Comparison of ENCODE assay signal across 2 cellular contexts in the genomic region with DNA sequence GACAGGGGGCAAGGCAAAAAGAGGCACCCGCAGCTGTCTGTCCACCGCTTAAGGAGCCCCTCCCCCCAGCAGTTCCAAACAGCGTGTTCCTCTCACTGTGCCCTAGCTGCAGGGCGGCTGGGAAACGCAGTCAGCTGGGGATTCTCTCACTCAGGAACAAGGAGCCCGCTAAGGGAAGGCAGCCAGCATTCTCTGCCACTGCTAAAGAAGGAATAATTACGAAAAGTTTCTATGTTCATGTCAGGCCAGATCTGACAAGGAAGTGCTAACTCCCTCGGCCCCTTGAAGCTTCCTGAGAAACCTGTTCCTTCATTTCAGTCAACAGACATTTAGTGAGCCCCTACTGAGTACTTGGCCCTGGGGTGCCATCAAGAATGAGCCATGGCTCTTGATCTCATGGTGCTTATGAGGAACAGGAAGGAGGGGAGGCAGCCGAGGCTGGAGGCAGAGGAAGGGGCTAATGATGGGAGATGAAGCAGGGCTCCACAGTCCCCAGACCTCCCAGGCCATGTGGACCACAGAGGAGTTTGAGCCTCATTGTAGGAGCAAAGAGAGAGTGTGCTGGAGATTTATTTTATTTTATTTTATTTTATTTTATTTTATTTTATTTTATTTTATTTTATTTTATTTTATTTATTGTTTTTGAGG.
TF ChIP-seq lines count a peak whose summit lies in the region.

No MANE protein-coding gene starts in this region.

TF ChIP-seq in IMR-90, 13 proteins besides CTCF, POLR2A, EP300 and RAD21:
- no peak for TF ChIP-seq SMC3 (IDR thresholded peaks at IDR 0.05; ENCODE audit: low read depth, low read length)
- TF ChIP-seq, protein P1, sequence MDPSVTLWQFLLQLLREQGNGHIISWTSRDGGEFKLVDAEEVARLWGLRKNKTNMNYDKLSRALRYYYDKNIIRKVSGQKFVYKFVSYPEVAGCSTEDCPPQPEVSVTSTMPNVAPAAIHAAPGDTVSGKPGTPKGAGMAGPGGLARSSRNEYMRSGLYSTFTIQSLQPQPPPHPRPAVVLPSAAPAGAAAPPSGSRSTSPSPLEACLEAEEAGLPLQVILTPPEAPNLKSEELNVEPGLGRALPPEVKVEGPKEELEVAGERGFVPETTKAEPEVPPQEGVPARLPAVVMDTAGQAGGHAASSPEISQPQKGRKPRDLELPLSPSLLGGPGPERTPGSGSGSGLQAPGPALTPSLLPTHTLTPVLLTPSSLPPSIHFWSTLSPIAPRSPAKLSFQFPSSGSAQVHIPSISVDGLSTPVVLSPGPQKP (IDR thresholded peaks at IDR 0.05; ENCODE audit: borderline replicate concordance, low read depth, low read length), result no peak
- no peak for TF ChIP-seq RCOR1 (IDR thresholded peaks at IDR 0.05; ENCODE audit: insufficient replicate concordance, low read length)
- TF ChIP-seq, protein P2, sequence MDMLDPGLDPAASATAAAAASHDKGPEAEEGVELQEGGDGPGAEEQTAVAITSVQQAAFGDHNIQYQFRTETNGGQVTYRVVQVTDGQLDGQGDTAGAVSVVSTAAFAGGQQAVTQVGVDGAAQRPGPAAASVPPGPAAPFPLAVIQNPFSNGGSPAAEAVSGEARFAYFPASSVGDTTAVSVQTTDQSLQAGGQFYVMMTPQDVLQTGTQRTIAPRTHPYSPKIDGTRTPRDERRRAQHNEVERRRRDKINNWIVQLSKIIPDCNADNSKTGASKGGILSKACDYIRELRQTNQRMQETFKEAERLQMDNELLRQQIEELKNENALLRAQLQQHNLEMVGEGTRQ (IDR thresholded peaks at IDR 0.05; ENCODE audit: low read depth, low read length), result no peak
- TF ChIP-seq RFX5 (IDR thresholded peaks at IDR 0.05; ENCODE audit: low read depth, low read length), result no peak
- no peak for TF ChIP-seq MAFK (IDR thresholded peaks at IDR 0.05; ENCODE audit: low read depth, low read length)
- TF ChIP-seq MAZ (IDR thresholded peaks at IDR 0.05; ENCODE audit: borderline replicate concordance, low read depth, low read length), result no peak
- no peak for TF ChIP-seq NFE2L2 (IDR thresholded peaks at IDR 0.05; ENCODE audit: low read depth, low read length)
- no peak for TF ChIP-seq CEBPB (IDR thresholded peaks at IDR 0.05; ENCODE audit: low read depth, low read length)
- no peak for TF ChIP-seq BHLHE40 (IDR thresholded peaks at IDR 0.05; ENCODE audit: low read depth, low read length)
- TF ChIP-seq MXI1 (IDR thresholded peaks at IDR 0.05; ENCODE audit: borderline replicate concordance, low read depth, low read length), result no peak
- TF ChIP-seq CHD1 (IDR thresholded peaks at IDR 0.05; ENCODE audit: low read depth, low read length), result no peak
- no peak for TF ChIP-seq FOS (IDR thresholded peaks at IDR 0.05; ENCODE audit: low read depth, low read length)

TF ChIP-seq in GM12891, 5 proteins besides CTCF, POLR2A, EP300 and RAD21:
- TF ChIP-seq TAF1 (IDR thresholded peaks at IDR 0.05; ENCODE audit: low read depth, low read length) (no peak), POLR2AphosphoS5 (IDR thresholded peaks at IDR 0.05; ENCODE audit: low read depth, low read length) (no peak), POU2F2 (IDR thresholded peaks at IDR 0.05; ENCODE audit: low read depth, low read length) (no peak), SPI1 (IDR thresholded peaks at IDR 0.05; ENCODE audit: low read depth, low read length) (no peak), PAX5 (IDR thresholded peaks at IDR 0.05; ENCODE audit: insufficient read depth, low read length, severe bottlenecking) (no peak)
